ENCODE assay signal across 8 cellular contexts in genomic region chr1:13701274-13701650, GRCh38. TPM values are rescaled to one million over a fixed set of nuclear protein-coding genes. Genes with fewer than 3 reads are reported as not detected.
DNase-seq lines count a peak whose midpoint lies in the region; ATAC-seq, FAIRE-seq and TF ChIP-seq lines count a peak whose summit lies in the region.

No MANE protein-coding gene starts in this region.

- POLR2A ChIA-PET in AG04449 (lab: Yijun Ruan, JAX) (interaction anchor here (0.6 to 0.7 kb wide), 2 partner anchors 48 to 54 kb away, joined by 3 read pairs; no protein-coding TSS in a partner anchor), K562 (lab: Yijun Ruan, JAX) (interaction anchor here (0.6 kb wide), 1 partner anchor 207 kb away, joined by 3 read pairs; no protein-coding TSS in a partner anchor), HEK293T (lab: Yijun Ruan, JAX) (interaction anchor here (0.7 kb wide), 1 partner anchor 48 kb away, joined by 5 read pairs; no protein-coding TSS in a partner anchor)

- in situ Hi-C loops in K562 (cut with MboI): no loop called here

- H3K4me1 ChIP-seq in H9 (ENCODE audit: insufficient read depth, low read length) (no peaks in the 10 kb centered on the region), K562 (replicated peaks in 1 of 2; ENCODE audit: control insufficient read depth in 2 of 2, insufficient read depth in 2 of 2, low read length in 2 of 2) (peaks cover 0 to 11% of the 10 kb centered on the region in 2 experiments; a peak in 2 of 5 replicates), mucosa of rectum (ENCODE audit: control insufficient read depth in 2 of 2, insufficient read depth in 2 of 2, low read length in 2 of 2) (peaks cover 4 to 5% of the 10 kb centered on the region in 2 donors)

- intact Hi-C loops in K562 (cut with micrococcal nuclease): no loop called here

- WGBS in H9 (ENCODE audit: extremely low coverage, insufficient read length, low lambda C conversion rate): no CpG with 5 or more reads among the region's 6 CpGs
- 32% methylated on average over 6 of the region's 6 CpGs for WGBS in K562 (ENCODE audit: insufficient coverage, low coverage, missing lambda C conversion rate)

- H4K5ac ChIP-seq in H9 (ENCODE audit: insufficient read length, low read depth, low read length): no peak overlapping the region

- no peak overlapping the region for H4K8ac ChIP-seq in H9 (replicated peaks; ENCODE audit: insufficient read length, low read depth, low read length)

- H3K36me3 Mint-ChIP-seq in H9 (ENCODE audit: insufficient read depth in 1 of 3, low read depth in 3 of 3): peaks cover 4 to 11% (median 4%) of the 10 kb centered on the region in 3 experiments; a peak in 6 of 7 replicates

- no peak overlapping the region for H2BK20ac ChIP-seq in H9 (ENCODE audit: low read depth, low read length, poor library complexity, severe bottlenecking)

- no peak overlapping the region for H3K27ac Mint-ChIP-seq in H9

- peaks cover 3% of the 10 kb centered on the region for H3K79me1 ChIP-seq in H9 (ENCODE audit: insufficient read depth, low read depth, low read length, poor library complexity, severe bottlenecking)

- H3K27me3 ChIP-seq in H9 (ENCODE audit: insufficient read depth, low read length) (peaks cover 5% of the 10 kb centered on the region; the same call in 1 of the 2 replicates), K562 (ENCODE audit: control insufficient read depth in 2 of 2, insufficient read depth in 2 of 2, low read length in 2 of 2) (peaks cover 27 to 35% of the 10 kb centered on the region in 2 experiments; a peak in 4 of 5 replicates), mucosa of rectum (ENCODE audit: control insufficient read depth in 2 of 2, insufficient read depth in 2 of 2, low read length in 2 of 2) (no peaks in the 10 kb centered on the region)

- H4K20me1 ChIP-seq in H9 (ENCODE audit: control insufficient read depth, insufficient read depth, insufficient read length) (no peaks in the 10 kb centered on the region), K562 (replicated peaks; ENCODE audit: control insufficient read depth, insufficient read depth, low read length) (no peaks in the 10 kb centered on the region)

- peaks cover 47% of the 10 kb centered on the region for H3K27me3 Mint-ChIP-seq in H9 (ENCODE audit: low read depth)

- H3K79me2 ChIP-seq in H9 (ENCODE audit: insufficient read depth, low read length) (peaks cover 1% of the 10 kb centered on the region; the same call in 1 of the 2 replicates), K562 (ENCODE audit: control insufficient read depth, insufficient read depth, low read length) (no peaks in the 10 kb centered on the region)

- no peak overlapping the region for H2AK5ac ChIP-seq in H9 (ENCODE audit: insufficient read length, low read length)

- FAIRE-seq in K562 (lab: Jason Lieb, UNC): no peak

- no peak overlapping the region for H3K4ac ChIP-seq in H9 (ENCODE audit: low read depth, low read length)

- H3K27ac ChIP-seq in H9 (ENCODE audit: insufficient read length, low read depth, low read length) (no peak overlapping the region), K562 (ENCODE audit: extremely low read depth, low read depth, low read length) (no peak overlapping the region), mucosa of rectum (ENCODE audit: low read depth in 2 of 2, low read length in 2 of 2) (peak overlapping the region; percentile 50 to 89)

- no peaks in the 10 kb centered on the region for H3K9me1 ChIP-seq in K562 (ENCODE audit: control insufficient read depth, insufficient read depth, low read length)

- TF ChIP-seq POLR2A in K562 (conservative IDR thresholded peaks at IDR 0.05): no peak

- no peak overlapping the region for H3K23ac ChIP-seq in H9 (ENCODE audit: insufficient read length, low read depth, low read length)

- no peak overlapping the region for H3K4me2 ChIP-seq in H9 (ENCODE audit: insufficient read depth, insufficient read length, low read length)
- H3K4me2 ChIP-seq in K562 (ENCODE audit: insufficient read depth, low read length): no peak overlapping the region

- ATAC-seq in K562: no peak

- H3K4me3 Mint-ChIP-seq in H9: peak overlapping the region; percentile 86 to 93

- H3K56ac ChIP-seq in H9 (ENCODE audit: insufficient read length, low read depth, low read length): no peak overlapping the region

- H2AFZ ChIP-seq in H9 (ENCODE audit: low read length) (no peak overlapping the region), K562 (ENCODE audit: low read depth, low read length) (no peak overlapping the region)

- H3K9ac ChIP-seq in H9 (ENCODE audit: extremely low read depth, insufficient read length, low read length) (no peak overlapping the region), K562 (ENCODE audit: insufficient read depth in 1 of 2, low read depth in 2 of 2, low read length in 2 of 2) (no peak overlapping the region), mucosa of rectum (ENCODE audit: low read depth in 1 of 2, low read length in 2 of 2) (peak overlapping the region; percentile 76 to 78)

- peaks cover 9 to 20% of the 10 kb centered on the region in 2 experiments for H3K9me3 Mint-ChIP-seq in H9

- TF ChIP-seq CTCF in AG04449 (IDR thresholded peaks at IDR 0.05; ENCODE audit: insufficient read depth, low read length, missing control alignments): no peak
- TF ChIP-seq CTCF in H9 (conservative IDR thresholded peaks at IDR 0.05): no peak
- TF ChIP-seq CTCF in K562 (IDR thresholded peaks at IDR 0.05 in 2 of 3, conservative IDR thresholded peaks at IDR 0.05 in 1 of 3; ENCODE audit: insufficient read depth in 2 of 3, low read depth in 1 of 3, low read length in 3 of 3): no peak

- no peak overlapping the region for H3T11ph ChIP-seq in H9 (ENCODE audit: low read length)

- peaks cover 9 to 10% of the 10 kb centered on the region in 2 experiments for H3K4me1 Mint-ChIP-seq in H9

- H3K9me3 ChIP-seq in H9 (ENCODE audit: control insufficient read depth, low read depth, low read length): no peaks in the 10 kb centered on the region
- H3K9me3 ChIP-seq in K562 (replicated peaks; ENCODE audit: control insufficient read depth, insufficient read depth, low read depth, low read length): peaks cover 2% of the 10 kb centered on the region; the same call in 1 of the 2 replicates
- H3K9me3 ChIP-seq in mucosa of rectum (ENCODE audit: control insufficient read depth in 2 of 2, low read length in 2 of 2): no peaks in the 10 kb centered on the region

- DNase-seq in AG04449 (ENCODE audit: low read depth, low spot score) (no peak), H9 (no peak), K562 (ENCODE audit: extremely low read depth in 1 of 4, low spot score in 3 of 4) (no peak), HEK293T (ENCODE audit: extremely low spot score) (no peak), DMS153 treated with DMSO at 0.1 percent for 48 hours (lab: John Stamatoyannopoulos, UW; ENCODE audit: unreplicated experiment) (no peak), GM03348 (ENCODE audit: low spot score) (no peak), nucleus accumbens (lab: John Stamatoyannopoulos, UW) (no peak)

- H2BK12ac ChIP-seq in H9 (ENCODE audit: insufficient read length, low read depth, low read length): no peak overlapping the region

- H3K4me3 ChIP-seq in AG04449 (ENCODE audit: low read depth, low read length) (peak overlapping the region; percentile 71; the same call in 1 of the 2 replicates), K562 (no peak overlapping the region), mucosa of rectum (ENCODE audit: low read length in 2 of 2) (peak overlapping the region; percentile 73 to 86)

- no peak overlapping the region for H2BK5ac ChIP-seq in H9 (ENCODE audit: insufficient read length, low read length)

- CTCF ChIA-PET in AG04449 (lab: Yijun Ruan, JAX): interaction anchor here (1.1 to 1.3 kb wide), 3 partner anchors 14 to 113 kb away, joined by 4 to 6 read pairs (median 6); no protein-coding TSS in a partner anchor
- CTCF ChIA-PET in K562 (lab: Yijun Ruan, JAX; ENCODE audit: low intra/inter-chr PET ratio): no interaction called here
- CTCF ChIA-PET in HEK293T (lab: Yijun Ruan, JAX): no interaction called here

- H2BK15ac ChIP-seq in H9 (ENCODE audit: low read depth, low read length): no peak overlapping the region

- TF ChIP-seq EP300 in K562 (IDR thresholded peaks at IDR 0.05; ENCODE audit: low read length): no peak

- H3K14ac ChIP-seq in H9 (ENCODE audit: insufficient read depth, low read length): no peak overlapping the region

- H3K36me3 ChIP-seq in K562 (ENCODE audit: control insufficient read depth, insufficient read depth, low read length): no peaks in the 10 kb centered on the region
- H3K36me3 ChIP-seq in mucosa of rectum (ENCODE audit: control insufficient read depth in 2 of 2, insufficient read depth in 2 of 2, low read length in 2 of 2): no peaks in the 10 kb centered on the region

- no peak overlapping the region for H4K91ac ChIP-seq in H9 (ENCODE audit: insufficient read length, low read depth, low read length)

- H3K18ac ChIP-seq in H9 (ENCODE audit: insufficient read length, low read depth, low read length): no peak overlapping the region

- no peak for TF ChIP-seq RAD21 in K562 (CRISPR knock-in tag; conservative IDR thresholded peaks at IDR 0.05 in 1 of 2, IDR thresholded peaks at IDR 0.05 in 1 of 2)

- no TSS peak for BruUV-seq in K562 (replicated peaks; lab: Mats Ljungman, UMichigan)

- H3K23me2 ChIP-seq in H9 (ENCODE audit: insufficient read length, low read depth, low read length, poor library complexity, severe bottlenecking): peaks cover 6% of the 10 kb centered on the region

- no peak overlapping the region for H2BK120ac ChIP-seq in H9 (ENCODE audit: low read depth, low read length, poor library complexity, severe bottlenecking)

TF ChIP-seq in K562, 482 proteins besides CTCF, POLR2A, EP300 and RAD21 (continues in another document):
- no peak for TF ChIP-seq ZBTB8A (IDR thresholded peaks at IDR 0.05; ENCODE audit: partially characterized antibody)

RNA-seq across cellular contexts. Expression of gene PRDM2, which starts 1.3 kb away (rescaled TPM):
- 22.9 and 24.5 TPM in 2 replicates for total RNA-seq in H9 (2021)
- 28.7 and 88.2 TPM in 2 replicates for total RNA-seq in K562 (2011; cell fraction: chromatin; rRNA removed; ENCODE audit: low replicate concordance)
- total RNA-seq in K562 (2011; cell fraction: nucleolus; rRNA removed): 18.0 and 24.6 TPM in 2 replicates
- total RNA-seq in K562 (2011; cell fraction: nucleoplasm; rRNA removed): 44.3 and 55.4 TPM in 2 replicates
- 6.6 and 8.3 TPM in 2 replicates for total RNA-seq in K562 (2014; rRNA removed)
- 12.5 and 14.5 TPM in 2 replicates for total RNA-seq in K562 (2014; rRNA removed; fragmentation: Illumina TruSeq; extraction: Trizol)
- total RNA-seq in K562 (2015; rRNA removed; fragmentation: Illumina TruSeq; extraction: Trizol): 11.3 and 11.5 TPM in 2 replicates
- total RNA-seq in K562 (2021): 26.0 and 27.6 TPM in 2 replicates
- 13.1 and 18.3 TPM in 2 replicates for polyA plus RNA-seq in K562 (2011; rRNA removed)
- 5.8 and 13.4 TPM in 2 replicates for polyA plus RNA-seq in K562 (2011; cell fraction: cytosol; rRNA removed)
- polyA plus RNA-seq in K562 (2011; cell fraction: nucleus; rRNA removed): 16.2 and 30.9 TPM in 2 replicates
- polyA plus RNA-seq in K562 (2012): 12.4 and 14.2 TPM in 2 replicates
- 19.7 and 21.2 TPM in 2 replicates for polyA plus RNA-seq in K562 (2014; fragmentation: Illumina TruSeq; extraction: Trizol)
- polyA plus RNA-seq in K562 (2014; fragmentation: Nextera tagmentation; extraction: Ambion mirVana): 1 to 10 TPM; 5.4 to 7.1 TPM
- polyA plus RNA-seq in K562 (2014; rRNA removed): 15.9 and 18.7 TPM in 2 replicates
- polyA minus RNA-seq in K562 (2011; rRNA and poly(A)+ RNA removed): 19.7 and 30.3 TPM in 2 replicates
- 13.2 and 23.0 TPM in 2 replicates for polyA minus RNA-seq in K562 (2011; cell fraction: cytosol; rRNA and poly(A)+ RNA removed)
- polyA minus RNA-seq in K562 (2011; cell fraction: nucleus; rRNA and poly(A)+ RNA removed): 10.4 and 17.5 TPM in 2 replicates

Comparison
In these comparisons a context has a peak if more than half of its experiments do, and no peak if none do; other contexts are left out.
1. H3K27ac ChIP-seq: peak in mucosa of rectum (2 of 2); none in H9 (single experiment) and K562 (single experiment).
2. H3K9ac ChIP-seq: peak in mucosa of rectum (2 of 2); none in H9 (single experiment) and K562 (0 of 2).